ENCODE assay signal across 16 cellular contexts in the genomic region with DNA sequence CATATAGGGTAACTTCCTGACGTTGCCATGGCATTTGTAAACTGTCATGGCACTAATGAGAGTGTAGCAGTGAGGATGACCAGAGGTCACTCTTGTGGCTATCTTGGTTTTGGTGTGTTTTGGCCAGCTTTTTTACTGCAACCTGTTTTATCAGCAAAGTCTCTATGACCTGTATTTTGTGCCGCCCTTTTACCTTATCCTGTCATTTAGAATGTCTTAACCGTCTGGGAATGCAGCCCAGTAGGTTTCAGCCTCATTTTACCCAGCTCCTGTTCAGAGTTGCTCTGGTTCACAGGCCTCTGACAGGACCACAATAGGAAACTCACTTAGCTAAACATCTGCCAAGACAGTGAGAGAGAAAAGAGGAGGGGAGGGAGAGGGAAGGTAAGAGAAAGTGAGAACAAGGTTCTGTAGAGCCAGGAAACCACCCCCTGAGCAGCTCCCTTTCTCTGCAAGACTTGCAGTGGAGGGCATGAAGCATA.
DNase-seq lines count a peak whose midpoint lies in the region; ATAC-seq and TF ChIP-seq lines count a peak whose summit lies in the region.
"Had no signal": no experiment of that assay in that cellular context is flagged by ENCODE, and none has a peak within 500 bp of the region (broad histone marks: within the 10 kb centered on the region; RNA-seq: fewer than 3 reads in every experiment).

No MANE protein-coding gene starts in this region.

- intact Hi-C loops in activated CD8-positive, alpha-beta T cell treated with anti-CD3 and anti-CD28 coated beads for 36 hours (cut with micrococcal nuclease), result loop anchor here (5.0 kb wide), 1 partner anchor 297 kb away; no protein-coding TSS in a partner anchor

- TF ChIP-seq CTCF in activated CD8-positive, alpha-beta T cell treated with anti-CD3 and anti-CD28 coated beads for 36 hours (IDR thresholded peaks at IDR 0.05), result no peak
- TF ChIP-seq CTCF in type B pancreatic cell (conservative IDR thresholded peaks at IDR 0.05) (no peak), RWPE1 (conservative IDR thresholded peaks at IDR 0.05; ENCODE audit: low read depth) (no peak)

- no peaks in the 10 kb centered on the region for H3K36me3 Mint-ChIP-seq in activated CD8-positive, alpha-beta T cell treated with anti-CD3 and anti-CD28 coated beads, Interleukin-2, amount 10 ng/mL, durations not matched to agents 7 days and 5 days (ENCODE audit: low read depth)
- no peaks in the 10 kb centered on the region for H3K36me3 Mint-ChIP-seq in activated CD8-positive, alpha-beta T cell treated with anti-CD3 and anti-CD28 coated beads for 36 hours (ENCODE audit: low read depth)
- no peaks in the 10 kb centered on the region for H3K36me3 Mint-ChIP-seq in type B pancreatic cell
- H3K36me3 Mint-ChIP-seq in activated CD8-positive, alpha-beta memory T cell treated with anti-CD3 and anti-CD28 coated beads, Interleukin-2, amount 10 ng/mL, durations not matched to agents 7 days and 5 days, result no peaks in the 10 kb centered on the region

- no peak for DNase-seq in activated CD8-positive, alpha-beta T cell treated with anti-CD3 and anti-CD28 coated beads, Interleukin-2, amount 10 ng/mL, durations not matched to agents 7 days and 5 days
- DNase-seq in activated CD8-positive, alpha-beta T cell treated with anti-CD3 and anti-CD28 coated beads for 36 hours, result no peak
- DNase-seq in NCI-H226 (peak; percentile 35), epithelial cell of prostate (ENCODE audit: low read depth, low spot score) (peak; percentile 45), type B pancreatic cell (ENCODE audit: extremely low spot score, unreplicated experiment) (no peak), RWPE1 (ENCODE audit: low spot score) (no peak), nucleus accumbens (lab: John Stamatoyannopoulos, UW) (no peak)
- DNase-seq in activated CD8-positive, alpha-beta memory T cell treated with anti-CD3 and anti-CD28 coated beads, Interleukin-2, amount 10 ng/mL, durations not matched to agents 7 days and 5 days, result no peak
- DNase-seq: activated naive CD4-positive, alpha-beta T cell treated with anti-CD3 and anti-CD28 coated beads, Interleukin-2, amount 50 U/mL, for 16 hours; HCEC 1CT; hippocampal formation; NCI-H1417 treated with DMSO at 0.1 percent for 48 hours; ovary; thyroid gland had no signal

- H3K27ac Mint-ChIP-seq in activated CD8-positive, alpha-beta T cell treated with anti-CD3 and anti-CD28 coated beads, Interleukin-2, amount 10 ng/mL, durations not matched to agents 7 days and 5 days, result no peak overlapping the region
- H3K27ac Mint-ChIP-seq in activated CD8-positive, alpha-beta T cell treated with anti-CD3 and anti-CD28 coated beads for 36 hours, result no peak overlapping the region
- peak overlapping the region; percentile 74 for H3K27ac Mint-ChIP-seq in type B pancreatic cell
- no peak overlapping the region for H3K27ac Mint-ChIP-seq in activated CD8-positive, alpha-beta memory T cell treated with anti-CD3 and anti-CD28 coated beads, Interleukin-2, amount 10 ng/mL, durations not matched to agents 7 days and 5 days

- POLR2A ChIA-PET in activated CD8-positive, alpha-beta T cell treated with anti-CD3 and anti-CD28 coated beads, Interleukin-2, amount 10 ng/mL, durations not matched to agents 7 days and 5 days (lab: Charles Lee), result no interaction called here
- POLR2A ChIA-PET in activated CD8-positive, alpha-beta T cell treated with anti-CD3 and anti-CD28 coated beads for 36 hours (lab: Charles Lee), result no interaction called here
- POLR2A ChIA-PET in RWPE1 (lab: Yijun Ruan, JAX; ENCODE audit: low non-redundant PET), result interaction anchor here (0.7 kb wide), 1 partner anchor 99 kb away, joined by 7 read pairs; a partner anchor contains a TSS

- H3K4me1 Mint-ChIP-seq in activated CD8-positive, alpha-beta T cell treated with anti-CD3 and anti-CD28 coated beads, Interleukin-2, amount 10 ng/mL, durations not matched to agents 7 days and 5 days (ENCODE audit: low read depth), result peaks cover 10% of the 10 kb centered on the region
- peaks cover 6% of the 10 kb centered on the region for H3K4me1 Mint-ChIP-seq in activated CD8-positive, alpha-beta T cell treated with anti-CD3 and anti-CD28 coated beads for 36 hours (ENCODE audit: low read depth)
- peaks cover 29% of the 10 kb centered on the region for H3K4me1 Mint-ChIP-seq in type B pancreatic cell (ENCODE audit: unreplicated experiment)
- peaks cover 8% of the 10 kb centered on the region for H3K4me1 Mint-ChIP-seq in activated CD8-positive, alpha-beta memory T cell treated with anti-CD3 and anti-CD28 coated beads, Interleukin-2, amount 10 ng/mL, durations not matched to agents 7 days and 5 days
- H3K4me1 Mint-ChIP-seq: central memory CD8-positive, alpha-beta T cell had no signal

- H3K27me3 Mint-ChIP-seq in activated CD8-positive, alpha-beta T cell treated with anti-CD3 and anti-CD28 coated beads, Interleukin-2, amount 10 ng/mL, durations not matched to agents 7 days and 5 days (ENCODE audit: low read depth), result peaks cover 25% of the 10 kb centered on the region
- H3K27me3 Mint-ChIP-seq in activated CD8-positive, alpha-beta T cell treated with anti-CD3 and anti-CD28 coated beads for 36 hours, result peaks cover 4% of the 10 kb centered on the region
- no peaks in the 10 kb centered on the region for H3K27me3 Mint-ChIP-seq in type B pancreatic cell
- peaks cover 32% of the 10 kb centered on the region for H3K27me3 Mint-ChIP-seq in activated CD8-positive, alpha-beta memory T cell treated with anti-CD3 and anti-CD28 coated beads, Interleukin-2, amount 10 ng/mL, durations not matched to agents 7 days and 5 days

- H3K9me3 Mint-ChIP-seq in activated CD8-positive, alpha-beta T cell treated with anti-CD3 and anti-CD28 coated beads, Interleukin-2, amount 10 ng/mL, durations not matched to agents 7 days and 5 days (ENCODE audit: insufficient read depth), result no peaks in the 10 kb centered on the region
- no peaks in the 10 kb centered on the region for H3K9me3 Mint-ChIP-seq in activated CD8-positive, alpha-beta T cell treated with anti-CD3 and anti-CD28 coated beads for 36 hours
- no peaks in the 10 kb centered on the region for H3K9me3 Mint-ChIP-seq in type B pancreatic cell
- H3K9me3 Mint-ChIP-seq in activated CD8-positive, alpha-beta memory T cell treated with anti-CD3 and anti-CD28 coated beads, Interleukin-2, amount 10 ng/mL, durations not matched to agents 7 days and 5 days (ENCODE audit: low read depth), result no peaks in the 10 kb centered on the region
- H3K9me3 Mint-ChIP-seq: central memory CD8-positive, alpha-beta T cell had no signal

- H3K27ac ChIP-seq in epithelial cell of prostate (no peak overlapping the region), RWPE1 (no peak overlapping the region)
- H3K27ac ChIP-seq: ovary, SJSA1, thyroid gland had no signal

- CTCF ChIA-PET in activated CD8-positive, alpha-beta T cell treated with anti-CD3 and anti-CD28 coated beads, Interleukin-2, amount 10 ng/mL, durations not matched to agents 7 days and 5 days (lab: Charles Lee), result interaction anchor here (0.9 kb wide), 1 partner anchor 253 kb away, joined by 3 read pairs; no protein-coding TSS in a partner anchor
- CTCF ChIA-PET in activated CD8-positive, alpha-beta T cell treated with anti-CD3 and anti-CD28 coated beads for 36 hours (lab: Charles Lee), result no interaction called here
- CTCF ChIA-PET in activated CD8-positive, alpha-beta memory T cell treated with anti-CD3 and anti-CD28 coated beads, Interleukin-2, amount 10 ng/mL, durations not matched to agents 7 days and 5 days (lab: Charles Lee), result interaction anchor here (0.8 kb wide), 1 partner anchor 209 kb away, joined by 4 read pairs; no protein-coding TSS in a partner anchor
- CTCF ChIA-PET in RWPE1 (lab: Yijun Ruan, JAX), result interaction anchor here (0.6 to 1.4 kb wide), 3 partner anchors 10 to 122 kb away, joined by 3 to 4 read pairs (median 3); a partner anchor contains a TSS

- H3K4me3 Mint-ChIP-seq in activated CD8-positive, alpha-beta T cell treated with anti-CD3 and anti-CD28 coated beads, Interleukin-2, amount 10 ng/mL, durations not matched to agents 7 days and 5 days, result no peak overlapping the region
- H3K4me3 Mint-ChIP-seq in activated CD8-positive, alpha-beta T cell treated with anti-CD3 and anti-CD28 coated beads for 36 hours, result no peak overlapping the region
- peak overlapping the region; percentile 49 for H3K4me3 Mint-ChIP-seq in type B pancreatic cell
- H3K4me3 Mint-ChIP-seq in activated CD8-positive, alpha-beta memory T cell treated with anti-CD3 and anti-CD28 coated beads, Interleukin-2, amount 10 ng/mL, durations not matched to agents 7 days and 5 days, result no peak overlapping the region
- H3K4me3 Mint-ChIP-seq: central memory CD8-positive, alpha-beta T cell had no signal

- peak; percentile 22 for ATAC-seq in activated CD8-positive, alpha-beta T cell treated with anti-CD3 and anti-CD28 coated beads, Interleukin-2, amount 10 ng/mL, durations not matched to agents 7 days and 5 days
- no peak for ATAC-seq in activated CD8-positive, alpha-beta T cell treated with anti-CD3 and anti-CD28 coated beads for 36 hours
- ATAC-seq in activated CD8-positive, alpha-beta memory T cell treated with anti-CD3 and anti-CD28 coated beads, Interleukin-2, amount 10 ng/mL, durations not matched to agents 7 days and 5 days, result no peak

Comparison
In these comparisons a context has a peak if more than half of its experiments do, and no peak if none do; other contexts are left out.
1. DNase-seq: peak in NCI-H226 (single experiment) and epithelial cell of prostate (single experiment); none in activated CD8-positive, alpha-beta T cell treated with anti-CD3 and anti-CD28 coated beads, Interleukin-2, amount 10 ng/mL, durations not matched to agents 7 days and 5 days (single experiment), activated CD8-positive, alpha-beta T cell treated with anti-CD3 and anti-CD28 coated beads for 36 hours (single experiment), type B pancreatic cell (single experiment), activated CD8-positive, alpha-beta memory T cell treated with anti-CD3 and anti-CD28 coated beads, Interleukin-2, amount 10 ng/mL, durations not matched to agents 7 days and 5 days (single experiment), RWPE1 (single experiment) and nucleus accumbens (0 of 56).